14 cellular contexts compared by ENCODE assay signal in the genomic region with DNA sequence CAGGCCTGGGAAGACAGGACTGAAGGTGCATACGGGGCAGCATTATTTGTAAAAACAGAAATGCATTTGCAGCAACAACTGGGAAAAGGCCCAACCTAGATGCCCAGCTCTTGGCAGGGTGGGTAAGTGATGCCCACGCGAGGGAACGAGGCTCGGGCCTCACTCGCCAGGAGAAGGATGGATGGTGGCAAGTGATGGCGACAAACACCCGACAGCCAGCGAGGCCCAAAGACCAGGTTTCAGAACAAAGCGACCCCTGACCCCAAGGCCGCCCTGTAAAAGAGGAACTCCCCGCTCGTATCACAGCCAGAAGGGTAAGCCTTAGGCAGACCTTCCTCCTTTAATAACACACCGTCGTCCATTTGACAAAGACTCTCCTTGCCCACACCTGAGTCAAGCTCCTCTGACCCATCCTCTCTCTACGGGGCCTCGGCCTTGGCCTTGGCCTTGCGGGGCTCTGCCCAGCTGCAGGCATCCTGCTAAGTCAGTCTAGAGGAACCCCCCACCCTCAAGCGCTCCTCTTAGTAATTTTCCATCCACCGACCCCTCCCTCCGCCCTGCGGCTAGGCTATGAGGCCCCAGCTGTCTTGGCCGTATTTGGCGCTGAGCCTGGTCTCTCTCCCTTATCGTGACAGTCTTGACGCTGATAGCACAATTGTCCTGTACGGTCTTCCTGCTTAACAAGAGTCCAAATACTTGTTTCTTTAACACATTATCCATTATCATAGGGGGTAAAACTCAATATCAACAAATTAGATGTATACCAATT.
DNase-seq lines count a peak whose midpoint lies in the region; FAIRE-seq and TF ChIP-seq lines count a peak whose summit lies in the region.
"Had no signal": no experiment of that assay in that cellular context is flagged by ENCODE, and none has a peak within 500 bp of the region (broad histone marks: within the 10 kb centered on the region; RNA-seq: fewer than 3 reads in every experiment).

No MANE protein-coding gene starts in this region.

- peaks cover 22% of the 10 kb centered on the region for H3K4me1 Mint-ChIP-seq in type B pancreatic cell (ENCODE audit: unreplicated experiment)
- H3K4me1 Mint-ChIP-seq in activated CD4-positive, alpha-beta T cell treated with anti-CD3 and anti-CD28 coated beads, Interleukin-2, amount 10 ng/mL, durations not matched to agents 7 days and 5 days: peaks cover 14% of the 10 kb centered on the region

- CTCF ChIA-PET in H1 (lab: Charles Lee; ENCODE audit: partially characterized antibody): interaction anchor here (0.6 to 1.4 kb wide), 3 partner anchors 193 to 288 kb away, joined by 4 to 6 read pairs (median 4); no protein-coding TSS in a partner anchor
- CTCF ChIA-PET in activated CD4-positive, alpha-beta T cell treated with anti-CD3 and anti-CD28 coated beads, Interleukin-2, amount 10 ng/mL, durations not matched to agents 7 days and 5 days (lab: Charles Lee): interaction anchor here (0.7 kb wide), 1 partner anchor 140 kb away, joined by 3 read pairs; no protein-coding TSS in a partner anchor

- TF ChIP-seq CTCF in H1 (IDR thresholded peaks at IDR 0.05; ENCODE audit: control extremely low read depth in 1 of 3, insufficient read depth in 1 of 3, low read depth in 1 of 3, low read length in 3 of 3) (no peak), type B pancreatic cell (conservative IDR thresholded peaks at IDR 0.05) (no peak)

- H3K56ac ChIP-seq in H1 (replicated peaks; ENCODE audit: insufficient read length, low read depth, low read length) (no peak overlapping the region), mesendoderm (ENCODE audit: low read length) (peak overlapping the region; percentile 38)

- H2BK120ac ChIP-seq in H1 (replicated peaks; ENCODE audit: low read depth, low read length) (no peak overlapping the region), mesendoderm (ENCODE audit: low read depth, low read length) (no peak overlapping the region)

- no peaks in the 10 kb centered on the region for H3K9me3 ChIP-seq in H1 (ENCODE audit: insufficient read depth in 2 of 2, low read depth in 1 of 2, low read length in 1 of 2)

- H3K27me3 Mint-ChIP-seq in type B pancreatic cell: no peaks in the 10 kb centered on the region
- no peaks in the 10 kb centered on the region for H3K27me3 Mint-ChIP-seq in activated CD4-positive, alpha-beta T cell treated with anti-CD3 and anti-CD28 coated beads, Interleukin-2, amount 10 ng/mL, durations not matched to agents 7 days and 5 days
- H3K27me3 Mint-ChIP-seq: stimulated activated naive CD8-positive, alpha-beta T cell treated with anti-CD3 and anti-CD28 coated beads, Interleukin-15, Interleukin-2, amounts not matched to agents 100 ng/mL and 50 ng/mL, for 24 hours had no signal

- POLR2A ChIA-PET in H1 (lab: Charles Lee; ENCODE audit: partially characterized antibody): interaction anchor here (0.9 kb wide), 1 partner anchor 43 kb away, joined by 3 read pairs; no protein-coding TSS in a partner anchor
- POLR2A ChIA-PET in activated CD4-positive, alpha-beta T cell treated with anti-CD3 and anti-CD28 coated beads, Interleukin-2, amount 10 ng/mL, durations not matched to agents 7 days and 5 days (lab: Charles Lee): no interaction called here

- H3K27me3 ChIP-seq in H1 (replicated peaks in 1 of 4; ENCODE audit: control insufficient read depth in 3 of 4, extremely low read depth in 1 of 4, insufficient read depth in 3 of 4, low read length in 3 of 4) (no peaks in the 10 kb centered on the region), mesendoderm (ENCODE audit: insufficient read depth, low read length, poor library complexity) (no peaks in the 10 kb centered on the region)

- no peak overlapping the region for H3K4me3 Mint-ChIP-seq in type B pancreatic cell
- no peak overlapping the region for H3K4me3 Mint-ChIP-seq in activated CD4-positive, alpha-beta T cell treated with anti-CD3 and anti-CD28 coated beads, Interleukin-2, amount 10 ng/mL, durations not matched to agents 7 days and 5 days
- H3K4me3 Mint-ChIP-seq: stimulated activated naive CD8-positive, alpha-beta T cell treated with anti-CD3 and anti-CD28 coated beads, Interleukin-15, Interleukin-2, amounts not matched to agents 100 ng/mL and 50 ng/mL, for 24 hours had no signal

- H2BK5ac ChIP-seq in H1 (ENCODE audit: low read depth, low read length) (no peak overlapping the region; the same call in 1 of the 2 replicates), mesendoderm (ENCODE audit: low read length) (no peak overlapping the region)

- H2BK12ac ChIP-seq in H1 (ENCODE audit: low read depth, low read length): no peak overlapping the region

- H3K9me3 Mint-ChIP-seq in type B pancreatic cell: no peaks in the 10 kb centered on the region
- no peaks in the 10 kb centered on the region for H3K9me3 Mint-ChIP-seq in activated CD4-positive, alpha-beta T cell treated with anti-CD3 and anti-CD28 coated beads, Interleukin-2, amount 10 ng/mL, durations not matched to agents 7 days and 5 days
- H3K9me3 Mint-ChIP-seq: stimulated activated naive CD8-positive, alpha-beta T cell treated with anti-CD3 and anti-CD28 coated beads, Interleukin-15, Interleukin-2, amounts not matched to agents 100 ng/mL and 50 ng/mL, for 24 hours had no signal

- H4K5ac ChIP-seq in H1 (ENCODE audit: insufficient read length, low read depth, low read length) (no peak overlapping the region), mesendoderm (ENCODE audit: low read length) (no peak overlapping the region)

- H3K27ac ChIP-seq in H1 (ENCODE audit: low read depth, low read length) (no peak overlapping the region), mesendoderm (ENCODE audit: low read depth, low read length) (no peak overlapping the region)

- H3K4me1 ChIP-seq in H1 (replicated peaks in 1 of 4; ENCODE audit: control insufficient read depth in 3 of 4, insufficient read depth in 4 of 4, low read length in 3 of 4): peaks cover 0 to 2% (median 0%) of the 10 kb centered on the region in 4 experiments; a peak in 3 of 7 replicates
- H3K4me1 ChIP-seq in mesendoderm (ENCODE audit: control insufficient read depth, low read depth, low read length): no peaks in the 10 kb centered on the region

- H4K8ac ChIP-seq in H1 (ENCODE audit: extremely low read depth, insufficient read depth, low read length) (peak overlapping the region; percentile 78; the same call in 1 of the 2 replicates), mesendoderm (ENCODE audit: low read depth, low read length) (no peak overlapping the region)

- no peaks in the 10 kb centered on the region for H3K36me3 Mint-ChIP-seq in type B pancreatic cell
- peaks cover 10% of the 10 kb centered on the region for H3K36me3 Mint-ChIP-seq in activated CD4-positive, alpha-beta T cell treated with anti-CD3 and anti-CD28 coated beads, Interleukin-2, amount 10 ng/mL, durations not matched to agents 7 days and 5 days (ENCODE audit: low read depth)

- no peak overlapping the region for H2BK20ac ChIP-seq in H1 (ENCODE audit: low read length)

- H3K79me1 ChIP-seq in H1 (ENCODE audit: low read depth, low read length): peaks cover 21% of the 10 kb centered on the region; the same call in 1 of the 2 replicates
- H3K79me1 ChIP-seq in mesendoderm (ENCODE audit: low read length): peaks cover 46% of the 10 kb centered on the region

- peaks cover 0 to 64% of the 10 kb centered on the region in 2 experiments; a peak in 3 of 4 replicates for H3K79me2 ChIP-seq in H1 (ENCODE audit: control insufficient read depth in 1 of 2, insufficient read depth in 2 of 2, low read length in 2 of 2)
- H3K79me2 ChIP-seq in mesendoderm (ENCODE audit: control insufficient read depth, insufficient read depth, low read length): peaks cover 40% of the 10 kb centered on the region

- H3K4me2 ChIP-seq in H1 (ENCODE audit: insufficient read depth in 1 of 2, low read depth in 2 of 2, low read length in 2 of 2) (no peak overlapping the region), mesendoderm (ENCODE audit: low read length) (no peak overlapping the region)

- no peak overlapping the region for H3K9ac ChIP-seq in H1 (replicated peaks in 1 of 4; ENCODE audit: extremely low read depth in 1 of 4, low read depth in 3 of 4, low read length in 3 of 4)
- no peak overlapping the region for H3K9ac ChIP-seq in mesendoderm (ENCODE audit: low read length)

- 89% methylated on average over 27 of the region's 27 CpGs; no CpG with 5 or more reads in 1 of the 2 experiments for WGBS in H1 (ENCODE audit: extremely low coverage in 1 of 2, insufficient coverage in 1 of 2, insufficient read length in 1 of 2, insufficient replicate concordance in 2 of 2, low coverage in 1 of 2, low lambda C conversion rate in 2 of 2, missing lambda C conversion rate in 1 of 2), 2 experiments
- WGBS in mesendoderm (ENCODE audit: extremely low coverage, insufficient coverage, low lambda C conversion rate): no CpG with 5 or more reads among the region's 27 CpGs

- peak overlapping the region; percentile 50 for H3K27ac Mint-ChIP-seq in type B pancreatic cell
- no peak overlapping the region for H3K27ac Mint-ChIP-seq in activated CD4-positive, alpha-beta T cell treated with anti-CD3 and anti-CD28 coated beads, Interleukin-2, amount 10 ng/mL, durations not matched to agents 7 days and 5 days
- H3K27ac Mint-ChIP-seq: stimulated activated naive CD8-positive, alpha-beta T cell treated with anti-CD3 and anti-CD28 coated beads, Interleukin-15, Interleukin-2, amounts not matched to agents 100 ng/mL and 50 ng/mL, for 24 hours had no signal

- no peak overlapping the region for H2AFZ ChIP-seq in H1 (ENCODE audit: low read length)

- peaks cover 1% of the 10 kb centered on the region; the same call in 1 of the 2 replicates for H3K23me2 ChIP-seq in H1 (ENCODE audit: low read depth, low read length)

- DNase-seq in NCI-H2227 (lab: John Stamatoyannopoulos, UW; ENCODE audit: unreplicated experiment) (peak; percentile 15), NCI-H2227 treated with DMSO at 0.1 percent for 48 hours (lab: John Stamatoyannopoulos, UW) (no peak), H1 (ENCODE audit: low read depth in 1 of 2, low spot score in 2 of 2) (no peak), mesendoderm (no peak), type B pancreatic cell (ENCODE audit: extremely low spot score, unreplicated experiment) (no peak), ureter (ENCODE audit: low spot score) (no peak), frontal cortex (ENCODE audit: low spot score in 2 of 2) (no peak)
- DNase-seq in activated CD4-positive, alpha-beta T cell treated with anti-CD3 and anti-CD28 coated beads, Interleukin-2, amount 10 ng/mL, durations not matched to agents 7 days and 5 days: no peak
- DNase-seq: 8988T; activated T-cell treated with anti-CD3 and anti-CD28 coated beads, Interleukin-2, amount 50 U/mL, for 1 hour; NCI-H510A; occipital lobe; SHP77 had no signal

- H2AK5ac ChIP-seq in H1 (ENCODE audit: low read depth, low read length) (no peak overlapping the region), mesendoderm (ENCODE audit: low read length) (no peak overlapping the region)

- H3K18ac ChIP-seq in H1 (ENCODE audit: extremely low read depth, low read length): no peak overlapping the region
- H3K18ac ChIP-seq in mesendoderm (ENCODE audit: low read length): no peak overlapping the region

- TF ChIP-seq EP300 in H1 (IDR thresholded peaks at IDR 0.05; ENCODE audit: borderline replicate concordance in 1 of 2, low read depth in 2 of 2, low read length in 2 of 2): no peak

- FAIRE-seq in H1 (lab: Jason Lieb, UNC) (no peak), frontal cortex (lab: Jason Lieb, UNC) (no peak)

- TF ChIP-seq POLR2A in H1 (IDR thresholded peaks at IDR 0.05; ENCODE audit: control extremely low read depth in 1 of 2, low read depth in 2 of 2, low read length in 2 of 2): no peak

- H4K91ac ChIP-seq in H1 (replicated peaks; ENCODE audit: insufficient read length, low read length): no peak overlapping the region

- no peak overlapping the region for H2BK15ac ChIP-seq in H1 (ENCODE audit: low read length)
- no peak overlapping the region for H2BK15ac ChIP-seq in mesendoderm (replicated peaks; ENCODE audit: low read depth)

- H3K4ac ChIP-seq in H1 (replicated peaks; ENCODE audit: insufficient read length, low read depth, low read length) (no peak overlapping the region), mesendoderm (ENCODE audit: low read depth, low read length) (no peak overlapping the region)

- H3K23ac ChIP-seq in H1 (ENCODE audit: insufficient read length) (no peak overlapping the region), mesendoderm (ENCODE audit: low read length) (no peak overlapping the region)

- no peak overlapping the region for H3K14ac ChIP-seq in H1 (ENCODE audit: insufficient read length)

- H4K20me1 ChIP-seq in H1 (replicated peaks in 1 of 2; ENCODE audit: control insufficient read depth in 1 of 2, insufficient read depth in 2 of 2, low read length in 2 of 2): peaks cover 14 to 34% of the 10 kb centered on the region in 2 experiments

- H3K4me3 ChIP-seq in H1 (ENCODE audit: extremely low read depth in 1 of 4, insufficient read depth in 2 of 4, low read depth in 3 of 4, low read length in 4 of 4) (no peak overlapping the region), mesendoderm (ENCODE audit: low read length) (no peak overlapping the region)

- H3K36me3 ChIP-seq in H1 (ENCODE audit: control insufficient read depth in 2 of 4, insufficient read depth in 4 of 4, low read length in 3 of 4) (peaks cover 0 to 5% (median 4%) of the 10 kb centered on the region in 4 experiments; a peak in 2 of 8 replicates), mesendoderm (ENCODE audit: control insufficient read depth, insufficient read depth, low read length) (peaks cover 4% of the 10 kb centered on the region)

- TF ChIP-seq RAD21 in H1 (IDR thresholded peaks at IDR 0.05 in 1 of 2, conservative IDR thresholded peaks at IDR 0.05 in 1 of 2; ENCODE audit: low read depth in 2 of 2, low read length in 2 of 2): no peak
